In genomic region chr20:33401042-33401921, GRCh38 we compare ENCODE assay signal across 8 cellular contexts. TPM values are rescaled to one million over a fixed set of nuclear protein-coding genes. Genes with fewer than 3 reads are reported as not detected.
DNase-seq lines count a peak whose midpoint lies in the region; ATAC-seq, FAIRE-seq and TF ChIP-seq lines count a peak whose summit lies in the region.

Gene CDK5RAP1, minus strand, starts transcription at chr20:33401519. Its CDS starts 4,455 bp downstream, at chr20:33397064.

- TF ChIP-seq CTCF in astrocyte of the cerebellum (IDR thresholded peaks at IDR 0.05; ENCODE audit: low read depth, low read length, missing control alignments) (no peak), vagina (IDR thresholded peaks at IDR 0.05) (no peak)

- H3K27me3 ChIP-seq in vagina = no peaks in the 10 kb centered on the region

- in situ Hi-C loops in astrocyte of the cerebellum (cut with HindIII; ENCODE audit: low sequenced_read_pairs) = no loop called here

- intact Hi-C loops in vagina (cut with DNase I) = no loop called here

- ATAC-seq in HG02938 (IDR thresholded peaks at IDR 0.05; ENCODE audit: unreplicated experiment) = peak; percentile 66

- H3K4me1 ChIP-seq in vagina = peaks cover 40% of the 10 kb centered on the region

- peaks cover 0 to 4% of the 10 kb centered on the region in 2 donors for H3K36me3 ChIP-seq in vagina

- TF ChIP-seq POLR2A in GM12891 (IDR thresholded peaks at IDR 0.05; ENCODE audit: low read depth, low read length) (peak; percentile 85), vagina (IDR thresholded peaks at IDR 0.05) (no peak)

- H3K9me3 ChIP-seq in vagina = no peaks in the 10 kb centered on the region

- H3K4me3 ChIP-seq in astrocyte of the cerebellum (ENCODE audit: low read depth, low read length) (peak within 1 kb of the TSS; percentile 99), vagina (peak within 1 kb of the TSS; percentile 87 to 98)

- peak; percentile 94 for FAIRE-seq in GM12891 (lab: Jason Lieb, UNC)

- DNase-seq in GM12891 (ENCODE audit: insufficient read length, low spot score) (peak; percentile 70), NCI-H2029 treated with DMSO at 0.1 percent for 48 hours (lab: John Stamatoyannopoulos, UW) (peak; percentile 68), T-helper 9 cell (peak; percentile 70), astrocyte of the cerebellum (ENCODE audit: low read depth) (peak; percentile 83), hippocampal formation (lab: John Stamatoyannopoulos, UW) (peak; percentile 69 to 84), renal cortical epithelial cell (ENCODE audit: low read depth) (peak; percentile 81), vagina (ENCODE audit: extremely low spot score in 2 of 2) (no peak)

- peak within 1 kb of the TSS; percentile 76 for H3K27ac ChIP-seq in vagina

TF ChIP-seq in GM12891, 5 proteins besides CTCF, POLR2A, EP300 and RAD21:
- TF ChIP-seq TAF1 (IDR thresholded peaks at IDR 0.05; ENCODE audit: low read depth, low read length) (peak; percentile 88), POU2F2 (IDR thresholded peaks at IDR 0.05; ENCODE audit: low read depth, low read length) (peak; percentile 86), PAX5 (IDR thresholded peaks at IDR 0.05; ENCODE audit: insufficient read depth, low read length, severe bottlenecking) (peak; percentile 56), SPI1 (IDR thresholded peaks at IDR 0.05; ENCODE audit: low read depth, low read length) (peak; percentile 42), POLR2AphosphoS5 (IDR thresholded peaks at IDR 0.05; ENCODE audit: low read depth, low read length) (peak; percentile 77)

RNA-seq across cellular contexts. Expression of gene CDK5RAP1, which starts in this region (rescaled TPM):
- polyA plus RNA-seq in GM12891 (2012; ENCODE audit: low read depth, missing spikeins) = 19.8 TPM
- total RNA-seq in renal cortical epithelial cell (24.4 and 41.7 TPM in 2 replicates), vagina (15.0 TPM)

Comparison
In these comparisons a context has a peak if more than half of its experiments do, and no peak if none do; other contexts are left out.
1. DNase-seq: peak in GM12891 (single experiment), NCI-H2029 treated with DMSO at 0.1 percent for 48 hours (single experiment), T-helper 9 cell (single experiment), astrocyte of the cerebellum (single experiment), hippocampal formation (2 of 2) and renal cortical epithelial cell (single experiment); none in vagina (0 of 2).